In genomic region chr2:63699549-63699839, GRCh38 we compare ENCODE assay signal across 12 cellular contexts.
DNase-seq lines count a peak whose midpoint lies in the region; ATAC-seq, FAIRE-seq and TF ChIP-seq lines count a peak whose summit lies in the region.
"Had no signal": no experiment of that assay in that cellular context is flagged by ENCODE, and none has a peak within 500 bp of the region (broad histone marks: within the 10 kb centered on the region; RNA-seq: fewer than 3 reads in every experiment).

No MANE protein-coding gene starts in this region.

- H3K79me2 ChIP-seq in OCI-LY3 (ENCODE audit: low read length): no peaks in the 10 kb centered on the region
- H3K79me2 ChIP-seq in neural progenitor cell (ENCODE audit: low read depth): no peaks in the 10 kb centered on the region

- H3K27me3 ChIP-seq in OCI-LY3 (ENCODE audit: low read depth, low read length): no peaks in the 10 kb centered on the region
- no peaks in the 10 kb centered on the region for H3K27me3 ChIP-seq in neural progenitor cell
- H3K27me3 ChIP-seq in body of pancreas: no peaks in the 10 kb centered on the region
- H3K27me3 ChIP-seq: dorsolateral prefrontal cortex had no signal

- no peak for ATAC-seq in body of pancreas

- no peaks in the 10 kb centered on the region for H3F3A ChIP-seq in neural progenitor cell (ENCODE audit: low read depth)

- WGBS in body of pancreas, 2 donors: 75 to 79% methylated on average over 3 of the region's 3 CpGs

- no peak for FAIRE-seq in GM12891 (lab: Jason Lieb, UNC)

- H3K4me3 ChIP-seq in OCI-LY3 (ENCODE audit: low read length): no peak overlapping the region
- H3K4me3 ChIP-seq in epithelial cell of esophagus (ENCODE audit: low read length): no peak overlapping the region
- no peak overlapping the region for H3K4me3 ChIP-seq in neural progenitor cell
- no peak overlapping the region for H3K4me3 ChIP-seq in body of pancreas
- H3K4me3 ChIP-seq: dorsolateral prefrontal cortex had no signal

- peak; percentile 10 for DNase-seq in AG20443 (ENCODE audit: low spot score)
- peak; percentile 16 for DNase-seq in epithelial cell of esophagus (ENCODE audit: low read depth)
- no peak for DNase-seq in neural progenitor cell (ENCODE audit: low spot score)
- no peak for DNase-seq in effector CD4-positive, alpha-beta T cell
- DNase-seq in pons (ENCODE audit: low spot score): no peak
- no peak for DNase-seq in GM12891 (ENCODE audit: insufficient read length, low spot score)
- no peak for DNase-seq in body of pancreas
- DNase-seq: activated naive CD8-positive, alpha-beta T cell treated with anti-CD3 and anti-CD28 coated beads, Interleukin-2, amount 10 ng/mL, durations not matched to agents 7 days and 5 days; occipital lobe had no signal

- peaks cover 4% of the 10 kb centered on the region; the same call in 1 of the 2 replicates for H3K4me1 ChIP-seq in OCI-LY3 (ENCODE audit: low read length)
- H3K4me1 ChIP-seq in neural progenitor cell: no peaks in the 10 kb centered on the region
- peaks cover 4% of the 10 kb centered on the region for H3K4me1 ChIP-seq in body of pancreas

- H3K27me3 Mint-ChIP-seq in neural progenitor cell (ENCODE audit: insufficient read depth, low read depth): no peaks in the 10 kb centered on the region
- H3K27me3 Mint-ChIP-seq: activated naive CD8-positive, alpha-beta T cell treated with anti-CD3 and anti-CD28 coated beads, Interleukin-2, amount 10 ng/mL, durations not matched to agents 7 days and 5 days had no signal

- TF ChIP-seq CTCF in OCI-LY3 (IDR thresholded peaks at IDR 0.05; ENCODE audit: low read depth, low read length) (no peak), epithelial cell of esophagus (IDR thresholded peaks at IDR 0.05; ENCODE audit: insufficient read depth, low read depth, low read length, missing control alignments) (no peak), neural progenitor cell (IDR thresholded peaks at IDR 0.05) (no peak), body of pancreas (IDR thresholded peaks at IDR 0.05) (no peak)

- H3K36me3 ChIP-seq in OCI-LY3 (replicated peaks; ENCODE audit: low read depth, low read length) (no peaks in the 10 kb centered on the region), neural progenitor cell (no peaks in the 10 kb centered on the region), body of pancreas (replicated peaks in 1 of 2; ENCODE audit: insufficient read depth in 1 of 2, low read depth in 2 of 2) (no peaks in the 10 kb centered on the region)
- H3K36me3 ChIP-seq: WERI-Rb-1 had no signal

- H4K20me1 ChIP-seq in OCI-LY3 (ENCODE audit: insufficient read depth, low read length): no peaks in the 10 kb centered on the region
- no peaks in the 10 kb centered on the region for H4K20me1 ChIP-seq in neural progenitor cell (ENCODE audit: low read depth)

- H3K36me3 Mint-ChIP-seq in neural progenitor cell: no peaks in the 10 kb centered on the region
- H3K36me3 Mint-ChIP-seq: activated naive CD8-positive, alpha-beta T cell treated with anti-CD3 and anti-CD28 coated beads, Interleukin-2, amount 10 ng/mL, durations not matched to agents 7 days and 5 days had no signal

- H3K4me2 ChIP-seq in OCI-LY3 (ENCODE audit: low read length) (peak overlapping the region; percentile 41), neural progenitor cell (no peak overlapping the region)

- no peak overlapping the region for H3K27ac ChIP-seq in OCI-LY3 (ENCODE audit: low read length)
- no peak overlapping the region for H3K27ac ChIP-seq in neural progenitor cell
- H3K27ac ChIP-seq in body of pancreas: no peak overlapping the region
- H3K27ac ChIP-seq: dorsolateral prefrontal cortex, WERI-Rb-1 had no signal

- TF ChIP-seq POLR2A in GM12891 (IDR thresholded peaks at IDR 0.05; ENCODE audit: low read depth, low read length) (no peak), body of pancreas (IDR thresholded peaks at IDR 0.05) (no peak)

- H3K4me1 Mint-ChIP-seq in neural progenitor cell: no peaks in the 10 kb centered on the region
- H3K4me1 Mint-ChIP-seq: activated naive CD8-positive, alpha-beta T cell treated with anti-CD3 and anti-CD28 coated beads, Interleukin-2, amount 10 ng/mL, durations not matched to agents 7 days and 5 days had no signal

- intact Hi-C loops in body of pancreas (cut with DNase I): loop anchor here (10.0 kb wide), 1 partner anchor 165 kb away; no protein-coding TSS in a partner anchor

- H3K4me3 Mint-ChIP-seq in neural progenitor cell: no peak overlapping the region
- H3K4me3 Mint-ChIP-seq: activated naive CD8-positive, alpha-beta T cell treated with anti-CD3 and anti-CD28 coated beads, Interleukin-2, amount 10 ng/mL, durations not matched to agents 7 days and 5 days had no signal

- H3K9ac ChIP-seq in OCI-LY3 (ENCODE audit: low read length): no peak overlapping the region
- no peak overlapping the region for H3K9ac ChIP-seq in neural progenitor cell

- H3K27ac Mint-ChIP-seq in neural progenitor cell: no peak overlapping the region
- H3K27ac Mint-ChIP-seq: activated naive CD8-positive, alpha-beta T cell treated with anti-CD3 and anti-CD28 coated beads, Interleukin-2, amount 10 ng/mL, durations not matched to agents 7 days and 5 days had no signal

- H3K9me3 Mint-ChIP-seq in neural progenitor cell: peaks cover under 1% of the 10 kb centered on the region
- H3K9me3 Mint-ChIP-seq: activated naive CD8-positive, alpha-beta T cell treated with anti-CD3 and anti-CD28 coated beads, Interleukin-2, amount 10 ng/mL, durations not matched to agents 7 days and 5 days had no signal

- H2AFZ ChIP-seq in OCI-LY3 (ENCODE audit: low read depth, low read length): peak overlapping the region; percentile 89
- H2AFZ ChIP-seq in neural progenitor cell (replicated peaks): peak overlapping the region; percentile 80

- no peaks in the 10 kb centered on the region for H3K9me3 ChIP-seq in OCI-LY3 (ENCODE audit: insufficient read depth, low read length)
- H3K9me3 ChIP-seq in neural progenitor cell (ENCODE audit: low read depth): no peaks in the 10 kb centered on the region
- H3K9me3 ChIP-seq in body of pancreas: no peaks in the 10 kb centered on the region

TF ChIP-seq in GM12891, 5 proteins besides CTCF, POLR2A, EP300 and RAD21:
- TF ChIP-seq SPI1 (IDR thresholded peaks at IDR 0.05; ENCODE audit: low read depth, low read length): no peak
- TF ChIP-seq TAF1 (IDR thresholded peaks at IDR 0.05; ENCODE audit: low read depth, low read length): no peak
- no peak for TF ChIP-seq POU2F2 (IDR thresholded peaks at IDR 0.05; ENCODE audit: low read depth, low read length)
- no peak for TF ChIP-seq PAX5 (IDR thresholded peaks at IDR 0.05; ENCODE audit: insufficient read depth, low read length, severe bottlenecking)
- TF ChIP-seq POLR2AphosphoS5 (IDR thresholded peaks at IDR 0.05; ENCODE audit: low read depth, low read length): no peak

Comparison
In these comparisons a context has a peak if more than half of its experiments do, and no peak if none do; other contexts are left out.
1. DNase-seq: peak in AG20443 (single experiment) and epithelial cell of esophagus (single experiment); none in neural progenitor cell (single experiment), effector CD4-positive, alpha-beta T cell (single experiment), pons (single experiment), GM12891 (single experiment) and body of pancreas (0 of 4).